In genomic region chr19:1461862-1462261, GRCh38 we compare ENCODE assay signal across 1 cellular context.
TF ChIP-seq lines count a peak whose summit lies in the region.

No MANE protein-coding gene starts in this region.

TF ChIP-seq in K562, 482 proteins besides CTCF, POLR2A, EP300 and RAD21:
- TF ChIP-seq PML (IDR thresholded peaks at IDR 0.05; ENCODE audit: low read length): no peak
- no peak for TF ChIP-seq ELK1 (CRISPR knock-in tag; IDR thresholded peaks at IDR 0.05)
- TF ChIP-seq POLR2G (IDR thresholded peaks at IDR 0.05; ENCODE audit: low read depth, low read length): 0 out of 2 replicates have a peak, but pooled peaks have one; percentile 31
